ENCODE assay signal across 8 cellular contexts in the genomic region with DNA sequence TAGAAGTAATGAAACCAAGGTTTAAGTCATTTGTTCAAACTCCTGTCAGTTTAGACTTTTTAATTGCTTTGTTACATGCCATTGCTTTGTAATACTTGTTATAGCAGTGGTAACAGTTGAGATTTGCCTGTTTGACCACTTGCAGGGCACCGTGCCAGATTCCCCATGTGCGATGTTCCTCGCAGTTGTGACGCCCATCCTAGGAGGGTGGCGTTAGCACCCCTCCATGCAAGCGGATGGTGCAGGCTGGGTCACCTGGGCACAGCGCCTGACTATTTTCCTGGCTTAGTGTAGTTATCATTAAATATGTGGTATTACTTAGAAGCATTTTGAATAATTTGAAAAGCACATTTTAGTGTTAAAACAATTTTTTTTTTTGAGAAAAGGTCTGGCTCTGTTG. TPM values are rescaled to one million over a fixed set of nuclear protein-coding genes. Genes with fewer than 3 reads are reported as not detected.
DNase-seq lines count a peak whose midpoint lies in the region; TF ChIP-seq lines count a peak whose summit lies in the region.
"Not testable (repeated sequence)": the region's sequence is repeated elsewhere in the genome, so short reads cannot be mapped to it uniquely, and the experiment has no call there.

No MANE protein-coding gene starts in this region.

- TF ChIP-seq RAD21 in Ishikawa (IDR thresholded peaks at IDR 0.05; ENCODE audit: low read depth), result not testable (repeated sequence)

- TF ChIP-seq EP300 in Ishikawa (IDR thresholded peaks at IDR 0.05; ENCODE audit: borderline replicate concordance); sigmoid colon (IDR thresholded peaks at IDR 0.05): not testable (repeated sequence)

- H3K9ac ChIP-seq in endodermal cell (ENCODE audit: extremely low read depth, low read length, poor library complexity, severe bottlenecking), result not testable (repeated sequence)

- H2AFZ ChIP-seq in ACC112 (ENCODE audit: low read length, unreplicated experiment), result not testable (repeated sequence)

- H3K27ac Mint-ChIP-seq in endodermal cell, result not testable (repeated sequence)

- not testable (repeated sequence) for TF ChIP-seq CTCF in endodermal cell (conservative IDR thresholded peaks at IDR 0.05); fibroblast of the aortic adventitia (IDR thresholded peaks at IDR 0.05; ENCODE audit: insufficient read depth, low read length); sigmoid colon (IDR thresholded peaks at IDR 0.05)

- not testable (repeated sequence) for H3K79me2 ChIP-seq in ACC112 (ENCODE audit: control insufficient read depth, insufficient read depth, low read length, unreplicated experiment)

- H3K4me1 Mint-ChIP-seq in endodermal cell, result not testable (repeated sequence)

- not testable (repeated sequence) for H3K27me3 Mint-ChIP-seq in endodermal cell (ENCODE audit: insufficient read depth)

- TF ChIP-seq POLR2A in sigmoid colon (IDR thresholded peaks at IDR 0.05), result not testable (repeated sequence)

- intact Hi-C loops in sigmoid colon (cut with DNase I), result not testable (repeated sequence)

- not testable (repeated sequence) for H3K36me3 ChIP-seq in ACC112 (ENCODE audit: insufficient read depth, low read length); endodermal cell (ENCODE audit: control insufficient read depth, insufficient read depth, low read length); sigmoid colon

- H3K9me3 Mint-ChIP-seq in endodermal cell, result not testable (repeated sequence)

- H3K4me1 ChIP-seq in ACC112 (ENCODE audit: control insufficient read depth, insufficient read depth, low read length, unreplicated experiment); endodermal cell (ENCODE audit: control insufficient read depth, insufficient read depth, low read length); sigmoid colon: not testable (repeated sequence)

- not testable (repeated sequence) for H3K27me3 ChIP-seq in ACC112 (ENCODE audit: insufficient read depth, low read length); endodermal cell (ENCODE audit: control insufficient read depth, insufficient read depth, low read length, poor library complexity, severe bottlenecking); sigmoid colon

- DNase-seq in EH (ENCODE audit: low read depth) (peak; percentile 6), RPMI7951 (ENCODE audit: low read depth) (peak; percentile 3), endodermal cell (peak; percentile 5), fibroblast of the aortic adventitia (ENCODE audit: low read depth) (peak; percentile 50), left kidney (ENCODE audit: low read depth, low spot score) (peak; percentile 21), sigmoid colon (peak; percentile 51)

- H3K36me3 Mint-ChIP-seq in endodermal cell (ENCODE audit: low read depth), result not testable (repeated sequence)

- H3K9me3 ChIP-seq in endodermal cell (ENCODE audit: control insufficient read depth, low read length); sigmoid colon: not testable (repeated sequence)

- peak overlapping the region; percentile 98; the same call in 1 of the 2 replicates for H3K27ac ChIP-seq in ACC112 (ENCODE audit: low read depth, low read length)
- H3K27ac ChIP-seq in endodermal cell (ENCODE audit: low read depth, low read length); sigmoid colon: not testable (repeated sequence)

- 87% methylated on average over 7 of the region's 7 CpGs; no CpG with 5 or more reads in 1 of the 2 experiments for WGBS in endodermal cell (ENCODE audit: insufficient coverage in 1 of 2, insufficient read length in 1 of 2), 2 experiments
- 48 to 77% methylated on average over 7 of the region's 7 CpGs for WGBS in sigmoid colon, 2 donors

- H3K4me3 ChIP-seq in ACC112 (ENCODE audit: low read depth, low read length); endodermal cell (ENCODE audit: low read length); fibroblast of the aortic adventitia (ENCODE audit: low read depth, low read length); sigmoid colon: not testable (repeated sequence)

- H3K4me3 Mint-ChIP-seq in endodermal cell, result not testable (repeated sequence)

TF ChIP-seq in Ishikawa, 13 proteins besides CTCF, POLR2A, EP300 and RAD21:
- TF ChIP-seq NFIC (IDR thresholded peaks at IDR 0.05) (peak; percentile 42; the same call in 1 of the 2 replicates), MAX (IDR thresholded peaks at IDR 0.05) (peak; percentile 55)

RNA-seq across cellular contexts. Expression of gene AGAP9, which starts 37.0 kb away (rescaled TPM):
- total RNA-seq in RPMI7951 (2014; rRNA removed; shearing (Covaris generic)), result 2.0 and 3.0 TPM in 2 replicates
- total RNA-seq in endodermal cell, result 10 to 100 TPM; 14.4 to 17.0 TPM
- polyA plus RNA-seq in endodermal cell (2013, experiment 1 of 2), result 6.8 TPM
- 7.6 TPM for polyA plus RNA-seq in endodermal cell (2013, experiment 2 of 2)
- 4.2 and 7.0 TPM in 2 replicates for total RNA-seq in fibroblast of the aortic adventitia (ENCODE audit: low replicate concordance)
- total RNA-seq in sigmoid colon, result 1 to 10 TPM; 4.2 to 7.7 (median 6.5) TPM
- 1 to 10 TPM in 2 of 3 donors, under 1 TPM in 1; 0.60 to 8.2 (median 1.2) TPM for polyA plus RNA-seq in sigmoid colon
